In the genomic region with DNA sequence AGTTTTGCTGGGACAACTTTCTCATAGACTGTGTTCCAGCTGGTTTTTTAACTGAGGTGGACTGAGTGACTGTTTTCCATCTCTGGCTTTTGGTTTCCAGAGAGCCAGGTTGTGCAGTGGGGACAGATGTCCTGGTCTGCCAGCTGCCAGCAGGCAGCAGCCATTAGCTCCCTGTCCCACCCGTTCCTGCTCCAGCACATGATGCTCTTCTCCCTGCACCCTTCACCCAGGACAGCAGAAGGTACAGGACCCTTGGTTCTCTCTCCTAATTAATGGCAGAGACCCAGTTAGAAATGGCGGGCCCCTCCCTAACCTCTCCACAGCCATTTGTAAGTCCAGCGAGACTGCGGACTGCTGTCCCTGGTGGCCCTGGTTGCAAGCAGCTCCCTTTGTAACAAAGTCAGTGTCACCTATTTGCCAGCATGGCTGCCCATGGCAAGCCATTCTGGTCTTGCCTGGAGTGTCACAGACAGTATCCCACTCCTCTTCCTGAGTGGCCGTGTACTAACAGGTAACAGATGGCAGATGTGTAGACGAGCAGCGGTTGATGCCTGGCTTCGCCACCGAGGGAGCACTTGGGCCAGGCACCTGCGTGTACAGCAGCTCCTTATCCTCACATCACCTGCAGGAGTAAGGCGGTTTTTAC, we compare ENCODE assay signal across 18 cellular contexts.
DNase-seq lines count a peak whose midpoint lies in the region; ATAC-seq lines count a peak whose summit lies in the region.
"Had no signal": no experiment of that assay in that cellular context is flagged by ENCODE, and none has a peak within 500 bp of the region (broad histone marks: within the 10 kb centered on the region; RNA-seq: fewer than 3 reads in every experiment).

No MANE protein-coding gene starts in this region.

- no peak overlapping the region for H3K4me3 Mint-ChIP-seq in T-helper 17 cell
- H3K4me3 Mint-ChIP-seq in naive thymus-derived CD4-positive, alpha-beta T cell, result peak overlapping the region in 5 of 10 donors; percentile 34 to 66 (median 45)
- H3K4me3 Mint-ChIP-seq in activated T-helper 1 cell treated with anti-CD3 and anti-CD28 coated beads, Interleukin-12 subunit alpha, Interleukin-12 subunit beta, Interleukin-2, Interleukin-4 antibody, amounts not matched to agents 30 ng/mL and 10 ng/mL and 1 ng/mL, durations not matched to agents 14 hours and 24 hours and 36 hours, result no peak overlapping the region
- no peak overlapping the region for H3K4me3 Mint-ChIP-seq in activated CD4-positive, alpha-beta memory T cell treated with anti-CD3 and anti-CD28 coated beads for 36 hours
- H3K4me3 Mint-ChIP-seq: central memory CD8-positive, alpha-beta T cell had no signal

- peak; percentile 68 for DNase-seq in cardiac septum (ENCODE audit: low spot score)
- no peak for DNase-seq in Right ventricle myocardium inferior (ENCODE audit: missing footprints)
- DNase-seq in T-helper 17 cell, result no peak
- no peak for DNase-seq in naive thymus-derived CD4-positive, alpha-beta T cell
- DNase-seq in activated T-helper 1 cell treated with anti-CD3 and anti-CD28 coated beads, Interleukin-12 subunit alpha, Interleukin-12 subunit beta, Interleukin-2, Interleukin-4 antibody, amounts not matched to agents 30 ng/mL and 10 ng/mL and 1 ng/mL, durations not matched to agents 14 hours and 24 hours and 36 hours (ENCODE audit: low spot score), result no peak
- no peak for DNase-seq in retina
- no peak for DNase-seq in cerebellum (ENCODE audit: low spot score)
- DNase-seq in activated CD4-positive, alpha-beta memory T cell treated with anti-CD3 and anti-CD28 coated beads for 36 hours, result no peak
- DNase-seq: activated T-cell treated with anti-CD3 and anti-CD28 coated beads, Interleukin-2, amount 50 U/mL, for 1 hour; amniotic stem cell; GOT3; mesenchymal stem cell; MM.1S; NCI-H2029; PC-9 had no signal

- H3K4me3 ChIP-seq in naive thymus-derived CD4-positive, alpha-beta T cell (ENCODE audit: low read length), result no peak overlapping the region
- H3K4me3 ChIP-seq: hepatocyte, PC-9 had no signal

- no peaks in the 10 kb centered on the region for H3K36me3 ChIP-seq in naive thymus-derived CD4-positive, alpha-beta T cell (ENCODE audit: control insufficient read depth in 2 of 3, insufficient read depth in 3 of 3, low read length in 3 of 3)

- no peaks in the 10 kb centered on the region for H3K27me3 Mint-ChIP-seq in T-helper 17 cell
- no peaks in the 10 kb centered on the region for H3K27me3 Mint-ChIP-seq in naive thymus-derived CD4-positive, alpha-beta T cell
- no peaks in the 10 kb centered on the region for H3K27me3 Mint-ChIP-seq in activated T-helper 1 cell treated with anti-CD3 and anti-CD28 coated beads, Interleukin-12 subunit alpha, Interleukin-12 subunit beta, Interleukin-2, Interleukin-4 antibody, amounts not matched to agents 30 ng/mL and 10 ng/mL and 1 ng/mL, durations not matched to agents 14 hours and 24 hours and 36 hours (ENCODE audit: insufficient read depth)
- no peaks in the 10 kb centered on the region for H3K27me3 Mint-ChIP-seq in activated CD4-positive, alpha-beta memory T cell treated with anti-CD3 and anti-CD28 coated beads for 36 hours
- H3K27me3 Mint-ChIP-seq: central memory CD8-positive, alpha-beta T cell had no signal

- CTCF ChIA-PET in naive thymus-derived CD4-positive, alpha-beta T cell (lab: Charles Lee), result interaction anchor here (0.7 to 7.5 kb wide), 5 partner anchors 11 to 223 kb away, joined by 3 to 91 read pairs (median 3); no protein-coding TSS in a partner anchor
- CTCF ChIA-PET in activated CD4-positive, alpha-beta memory T cell treated with anti-CD3 and anti-CD28 coated beads for 36 hours (lab: Charles Lee), result no interaction called here

- peaks cover 32% of the 10 kb centered on the region for H3K4me1 Mint-ChIP-seq in T-helper 17 cell
- peaks cover 16 to 90% (median 86%) of the 10 kb centered on the region in 7 donors for H3K4me1 Mint-ChIP-seq in naive thymus-derived CD4-positive, alpha-beta T cell
- H3K4me1 Mint-ChIP-seq in activated T-helper 1 cell treated with anti-CD3 and anti-CD28 coated beads, Interleukin-12 subunit alpha, Interleukin-12 subunit beta, Interleukin-2, Interleukin-4 antibody, amounts not matched to agents 30 ng/mL and 10 ng/mL and 1 ng/mL, durations not matched to agents 14 hours and 24 hours and 36 hours (ENCODE audit: low read depth), result peaks cover 9% of the 10 kb centered on the region
- H3K4me1 Mint-ChIP-seq in activated CD4-positive, alpha-beta memory T cell treated with anti-CD3 and anti-CD28 coated beads for 36 hours (ENCODE audit: low read depth), result peaks cover 48% of the 10 kb centered on the region

- peaks cover 9 to 85% of the 10 kb centered on the region in 2 donors for H3K4me1 ChIP-seq in naive thymus-derived CD4-positive, alpha-beta T cell (ENCODE audit: control insufficient read depth in 2 of 2, insufficient read depth in 2 of 2, low read length in 2 of 2)

- intact Hi-C loops in cardiac septum (cut with DNase I), result no loop called here
- intact Hi-C loops in Right ventricle myocardium inferior (cut with DNase I), result no loop called here
- intact Hi-C loops in naive thymus-derived CD4-positive, alpha-beta T cell (cut with micrococcal nuclease), result no loop called here
- intact Hi-C loops in activated T-helper 1 cell treated with anti-CD3 and anti-CD28 coated beads, Interleukin-12 subunit alpha, Interleukin-12 subunit beta, Interleukin-2, Interleukin-4 antibody, amounts not matched to agents 30 ng/mL and 10 ng/mL and 1 ng/mL, durations not matched to agents 14 hours and 24 hours and 36 hours (cut with micrococcal nuclease), result no loop called here
- intact Hi-C loops in activated CD4-positive, alpha-beta memory T cell treated with anti-CD3 and anti-CD28 coated beads for 36 hours (cut with micrococcal nuclease), result no loop called here

- no peaks in the 10 kb centered on the region for H3K36me3 Mint-ChIP-seq in T-helper 17 cell (ENCODE audit: low read depth)
- H3K36me3 Mint-ChIP-seq in naive thymus-derived CD4-positive, alpha-beta T cell, result peaks cover 0 to 15% (median 0%) of the 10 kb centered on the region in 5 donors
- peaks cover 4% of the 10 kb centered on the region for H3K36me3 Mint-ChIP-seq in activated T-helper 1 cell treated with anti-CD3 and anti-CD28 coated beads, Interleukin-12 subunit alpha, Interleukin-12 subunit beta, Interleukin-2, Interleukin-4 antibody, amounts not matched to agents 30 ng/mL and 10 ng/mL and 1 ng/mL, durations not matched to agents 14 hours and 24 hours and 36 hours (ENCODE audit: low read depth)
- H3K36me3 Mint-ChIP-seq in activated CD4-positive, alpha-beta memory T cell treated with anti-CD3 and anti-CD28 coated beads for 36 hours, result no peaks in the 10 kb centered on the region

- H3K9me3 Mint-ChIP-seq in naive thymus-derived CD4-positive, alpha-beta T cell, result no peaks in the 10 kb centered on the region
- no peaks in the 10 kb centered on the region for H3K9me3 Mint-ChIP-seq in activated T-helper 1 cell treated with anti-CD3 and anti-CD28 coated beads, Interleukin-12 subunit alpha, Interleukin-12 subunit beta, Interleukin-2, Interleukin-4 antibody, amounts not matched to agents 30 ng/mL and 10 ng/mL and 1 ng/mL, durations not matched to agents 14 hours and 24 hours and 36 hours
- no peaks in the 10 kb centered on the region for H3K9me3 Mint-ChIP-seq in activated CD4-positive, alpha-beta memory T cell treated with anti-CD3 and anti-CD28 coated beads for 36 hours
- H3K9me3 Mint-ChIP-seq: central memory CD8-positive, alpha-beta T cell had no signal

- H3K9me3 ChIP-seq in T-helper 17 cell (ENCODE audit: control insufficient read depth, low read length, poor library complexity, severe bottlenecking), result no peaks in the 10 kb centered on the region
- no peaks in the 10 kb centered on the region for H3K9me3 ChIP-seq in naive thymus-derived CD4-positive, alpha-beta T cell (ENCODE audit: control insufficient read depth in 2 of 3, low read length in 3 of 3)

- H3K27ac Mint-ChIP-seq in T-helper 17 cell, result peak overlapping the region; percentile 90
- peak overlapping the region in 8 of 9 donors; percentile 84 to 97 (median 88) for H3K27ac Mint-ChIP-seq in naive thymus-derived CD4-positive, alpha-beta T cell
- H3K27ac Mint-ChIP-seq in activated T-helper 1 cell treated with anti-CD3 and anti-CD28 coated beads, Interleukin-12 subunit alpha, Interleukin-12 subunit beta, Interleukin-2, Interleukin-4 antibody, amounts not matched to agents 30 ng/mL and 10 ng/mL and 1 ng/mL, durations not matched to agents 14 hours and 24 hours and 36 hours, result no peak overlapping the region
- H3K27ac Mint-ChIP-seq in activated CD4-positive, alpha-beta memory T cell treated with anti-CD3 and anti-CD28 coated beads for 36 hours, result no peak overlapping the region

- H3K27me3 ChIP-seq in naive thymus-derived CD4-positive, alpha-beta T cell (ENCODE audit: control insufficient read depth in 2 of 2, insufficient read depth in 2 of 2, low read length in 2 of 2), result no peaks in the 10 kb centered on the region
- H3K27me3 ChIP-seq: hepatocyte had no signal

- no peak for ATAC-seq in Right ventricle myocardium inferior
- no peak for ATAC-seq in T-helper 17 cell
- ATAC-seq in naive thymus-derived CD4-positive, alpha-beta T cell, result no peak
- ATAC-seq: HepG2 had no signal

- H3K27ac ChIP-seq in naive thymus-derived CD4-positive, alpha-beta T cell (ENCODE audit: low read depth, low read length), result peak overlapping the region; percentile 78
- H3K27ac ChIP-seq: hepatocyte, PC-9 had no signal

- POLR2A ChIA-PET in naive thymus-derived CD4-positive, alpha-beta T cell (lab: Charles Lee), result interaction anchor here (0.7 to 2.7 kb wide), 3 partner anchors 26 to 560 kb away, joined by 3 to 11 read pairs (median 3); no protein-coding TSS in a partner anchor
- POLR2A ChIA-PET in activated CD4-positive, alpha-beta memory T cell treated with anti-CD3 and anti-CD28 coated beads for 36 hours (lab: Charles Lee), result no interaction called here

Comparison
In these comparisons a context has a peak if more than half of its experiments do, and no peak if none do; other contexts are left out.
1. H3K27ac Mint-ChIP-seq: peak in T-helper 17 cell (single experiment) and naive thymus-derived CD4-positive, alpha-beta T cell (8 of 9); none in activated T-helper 1 cell treated with anti-CD3 and anti-CD28 coated beads, Interleukin-12 subunit alpha, Interleukin-12 subunit beta, Interleukin-2, Interleukin-4 antibody, amounts not matched to agents 30 ng/mL and 10 ng/mL and 1 ng/mL, durations not matched to agents 14 hours and 24 hours and 36 hours (single experiment) and activated CD4-positive, alpha-beta memory T cell treated with anti-CD3 and anti-CD28 coated beads for 36 hours (single experiment).